Comparison of ENCODE assay signal across 8 cellular contexts in the genomic region with DNA sequence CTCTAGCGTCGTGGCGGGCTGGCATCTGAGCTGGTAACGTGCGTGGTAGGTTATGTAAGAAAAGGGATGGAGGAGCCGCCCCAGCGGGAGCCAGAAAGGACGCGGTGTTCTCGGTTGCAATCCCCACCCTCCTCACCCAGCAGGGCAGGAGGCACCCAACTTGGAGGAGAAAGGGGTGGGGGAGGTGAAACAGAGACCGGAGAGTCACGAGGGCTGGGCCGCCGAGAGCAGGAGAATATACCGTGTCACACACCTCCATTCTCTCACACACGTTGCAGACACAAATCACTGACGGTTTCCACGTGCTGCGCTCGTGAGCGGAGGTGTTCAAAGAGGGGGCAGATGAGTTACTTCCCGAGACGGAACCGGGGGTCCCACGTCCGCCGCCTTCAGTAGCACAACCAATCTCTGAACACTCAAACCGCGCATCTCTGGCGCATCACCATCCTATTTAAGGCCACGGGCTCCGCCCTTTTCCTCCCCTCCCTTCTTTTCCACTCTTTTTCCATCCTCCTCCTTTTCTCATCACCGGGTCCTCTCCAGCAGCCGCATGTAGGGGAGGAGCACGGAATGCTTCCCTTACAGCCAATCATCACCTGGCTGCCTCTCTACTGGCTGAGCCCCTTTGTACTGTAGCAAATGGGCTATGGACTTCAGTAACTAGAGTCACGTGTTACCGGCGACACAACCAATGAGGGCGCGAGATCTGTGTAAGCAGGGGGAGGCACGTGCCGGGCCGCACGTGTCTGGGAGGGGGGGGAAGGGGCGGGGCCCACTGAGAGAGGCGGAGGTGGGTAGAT. TPM values are rescaled to one million over a fixed set of nuclear protein-coding genes. Genes with fewer than 3 reads are reported as not detected.
A peak's percentile ranks its signal among the peaks of the same experiment; 100 is the strongest.
DNase-seq lines count a peak whose midpoint lies in the region; ATAC-seq lines count a peak whose summit lies in the region.

A gene with protein sequence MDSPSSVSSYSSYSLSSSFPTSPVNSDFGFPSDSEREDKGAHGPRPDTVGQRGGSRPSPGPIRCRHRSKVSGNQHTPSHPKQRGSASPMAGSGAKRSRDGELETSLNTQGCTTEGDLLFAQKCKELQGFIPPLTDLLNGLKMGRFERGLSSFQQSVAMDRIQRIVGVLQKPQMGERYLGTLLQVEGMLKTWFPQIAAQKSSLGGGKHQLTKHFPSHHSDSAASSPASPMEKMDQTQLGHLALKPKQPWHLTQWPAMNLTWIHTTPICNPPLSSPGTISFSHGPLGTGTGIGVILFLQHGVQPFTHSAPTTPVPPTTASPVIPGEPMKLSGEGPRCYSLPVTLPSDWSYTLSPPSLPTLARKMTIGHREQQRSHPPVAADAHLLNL (plus strand): TSS at position 797 of the 800 bp plus-strand sequence. CDS start 714 bp downstream, outside the sequence.

- peaks cover 40% of the 10 kb centered on the region for H3K4me1 Mint-ChIP-seq in dendritic cell treated with granulocyte-macrophage colony-stimulating factor and Interleukin-4, amounts not matched to agents 40 ng/mL and 50 ng/mL, for 4 days (ENCODE audit: low read depth)

- peaks cover 58% of the 10 kb centered on the region for H3K27me3 Mint-ChIP-seq in dendritic cell treated with granulocyte-macrophage colony-stimulating factor and Interleukin-4, amounts not matched to agents 40 ng/mL and 50 ng/mL, for 4 days

- peak within 1 kb of the TSS; percentile 71 for H3K4me3 Mint-ChIP-seq in dendritic cell treated with granulocyte-macrophage colony-stimulating factor and Interleukin-4, amounts not matched to agents 40 ng/mL and 50 ng/mL, for 4 days

- no peak within 1 kb of the TSS for H3K4me3 ChIP-seq in SJCRH30

- peak; percentile 70 for ATAC-seq in HG03039 (IDR thresholded peaks at IDR 0.05; ENCODE audit: unreplicated experiment)

- H3K36me3 ChIP-seq in SJCRH30 = no peaks in the 10 kb centered on the region

- H3K27ac ChIP-seq in layer of hippocampus (ENCODE audit: low read depth, low read length) = peak within 1 kb of the TSS; percentile 82
- H3K27ac ChIP-seq in SJCRH30 = no peak within 1 kb of the TSS

- H3K9me3 ChIP-seq in SJCRH30 (replicated peaks) = no peaks in the 10 kb centered on the region

- DNase-seq in EL = peak; percentile 99
- peak; percentile 94 to 98 for DNase-seq in NCI-H446 (lab: John Stamatoyannopoulos, UW)
- DNase-seq in activated CD4-positive, alpha-beta T cell treated with anti-CD3 and anti-CD28 coated beads, Interleukin-2, amount 50 U/mL, for 4 hours = peak; percentile 73 to 77
- peak; percentile 79 for DNase-seq in stimulated activated CD4-positive, alpha-beta T cell treated with anti-CD3 and anti-CD28 coated beads, Interleukin-15, amount 100 ng/mL, for 24 hours
- DNase-seq in SJCRH30 = no peak

- intact Hi-C loops in dendritic cell treated with granulocyte-macrophage colony-stimulating factor and Interleukin-4, amounts not matched to agents 40 ng/mL and 50 ng/mL, for 4 days (cut with micrococcal nuclease) = loop anchor here (1.0 to 5.0 kb wide), 2 partner anchors 26 to 40 kb away; a partner anchor contains a TSS

- H3K9me3 Mint-ChIP-seq in dendritic cell treated with granulocyte-macrophage colony-stimulating factor and Interleukin-4, amounts not matched to agents 40 ng/mL and 50 ng/mL, for 4 days = no peaks in the 10 kb centered on the region

- no peaks in the 10 kb centered on the region for H3K27me3 ChIP-seq in layer of hippocampus (ENCODE audit: control insufficient read depth, insufficient read depth, low read length)
- no peaks in the 10 kb centered on the region; the same call in 1 of the 2 replicates for H3K27me3 ChIP-seq in SJCRH30

- peak within 1 kb of the TSS; percentile 61 for H3K27ac Mint-ChIP-seq in dendritic cell treated with granulocyte-macrophage colony-stimulating factor and Interleukin-4, amounts not matched to agents 40 ng/mL and 50 ng/mL, for 4 days

- H3K4me1 ChIP-seq in SJCRH30 = no peaks in the 10 kb centered on the region

- H3K36me3 Mint-ChIP-seq in dendritic cell treated with granulocyte-macrophage colony-stimulating factor and Interleukin-4, amounts not matched to agents 40 ng/mL and 50 ng/mL, for 4 days (ENCODE audit: low read depth) = peaks cover 20% of the 10 kb centered on the region

RNA-seq across cellular contexts. Expression of the gene that starts here (rescaled TPM):
- total RNA-seq in SJCRH30 (2014; rRNA removed; shearing (Covaris generic)) = not detected in 2 replicates

Comparison
In these comparisons a context has a peak if more than half of its experiments do, and no peak if none do; other contexts are left out.
1. DNase-seq: peak in EL (single experiment), NCI-H446 (2 of 2), activated CD4-positive, alpha-beta T cell treated with anti-CD3 and anti-CD28 coated beads, Interleukin-2, amount 50 U/mL, for 4 hours (2 of 2) and stimulated activated CD4-positive, alpha-beta T cell treated with anti-CD3 and anti-CD28 coated beads, Interleukin-15, amount 100 ng/mL, for 24 hours (single experiment); none in SJCRH30 (0 of 2).